20 cellular contexts compared by ENCODE assay signal in genomic region chr12:50218386-50218785, GRCh38. TPM values are rescaled to one million over a fixed set of nuclear protein-coding genes. Genes with fewer than 3 reads are reported as not detected.
A peak's percentile ranks its signal among the peaks of the same experiment; 100 is the strongest.
DNase-seq lines count a peak whose midpoint lies in the region; ATAC-seq, FAIRE-seq and TF ChIP-seq lines count a peak whose summit lies in the region.
"Had no signal": no experiment of that assay in that cellular context is flagged by ENCODE, and none has a peak within 500 bp of the region (broad histone marks: within the 10 kb centered on the region; RNA-seq: fewer than 3 reads in every experiment).

No MANE protein-coding gene starts in this region.

- no peak for ATAC-seq in HG03039 (IDR thresholded peaks at IDR 0.05; ENCODE audit: unreplicated experiment)
- ATAC-seq: HepG2; left ventricle myocardium superior; right lobe of liver; stimulated activated naive CD8-positive, alpha-beta T cell treated with anti-CD3 and anti-CD28 coated beads, Interleukin-15, Interleukin-2, amounts not matched to agents 100 U/mL and 50 U/mL, for 24 hours had no signal

- H3K9me3 Mint-ChIP-seq in astrocyte (ENCODE audit: unreplicated experiment) (no peaks in the 10 kb centered on the region), mesothelial cell of epicardium (no peaks in the 10 kb centered on the region)
- H3K9me3 Mint-ChIP-seq: activated naive CD4-positive, alpha-beta T cell treated with anti-CD3 and anti-CD28 coated beads, Interleukin-2, amount 10 ng/mL, durations not matched to agents 7 days and 5 days; CD4-positive, alpha-beta memory T cell; neural progenitor cell had no signal

- TF ChIP-seq CTCF in astrocyte (IDR thresholded peaks at IDR 0.05; ENCODE audit: insufficient read depth, low read depth, low read length) (no peak), mesothelial cell of epicardium (IDR thresholded peaks at IDR 0.05; ENCODE audit: unreplicated experiment) (no peak)

- H3K27me3 Mint-ChIP-seq in astrocyte (ENCODE audit: low read depth, unreplicated experiment) (no peaks in the 10 kb centered on the region), mesothelial cell of epicardium (ENCODE audit: low read depth) (no peaks in the 10 kb centered on the region)
- H3K27me3 Mint-ChIP-seq: activated naive CD4-positive, alpha-beta T cell treated with anti-CD3 and anti-CD28 coated beads, Interleukin-2, amount 10 ng/mL, durations not matched to agents 7 days and 5 days; CD4-positive, alpha-beta memory T cell had no signal

- H3K4me2 ChIP-seq in astrocyte (ENCODE audit: low read length), result peak overlapping the region; percentile 84
- H3K4me2 ChIP-seq: neural progenitor cell had no signal

- DNase-seq in Caki2 (ENCODE audit: low read depth), result peak; percentile 56
- peak; percentile 58 for DNase-seq in astrocyte (ENCODE audit: low read depth)
- DNase-seq in mesothelial cell of epicardium (ENCODE audit: low spot score in 2 of 2, unreplicated experiment in 2 of 2), result no peak
- no peak for DNase-seq in HUDEP-2 (lab: John Stamatoyannopoulos, UW; ENCODE audit: unreplicated experiment in 76 of 76)
- DNase-seq in NOMO-1 treated with DMSO at 0.1 percent for 48 hours (lab: John Stamatoyannopoulos, UW; ENCODE audit: unreplicated experiment), result no peak
- DNase-seq: activated naive CD4-positive, alpha-beta T cell treated with anti-CD3 and anti-CD28 coated beads, Interleukin-2, amount 10 ng/mL, durations not matched to agents 7 days and 5 days; CD4-positive, alpha-beta memory T cell; cerebellar nuclear complex; hypothalamus; left ventricle myocardium superior; NCI-H1417 treated with DMSO at 0.1 percent for 48 hours; NCI-H510A; right lobe of liver; RPMI8226; stimulated activated naive CD8-positive, alpha-beta T cell treated with anti-CD3 and anti-CD28 coated beads, Interleukin-15, Interleukin-2, amounts not matched to agents 100 U/mL and 50 U/mL, for 24 hours had no signal

- H3K27ac ChIP-seq in astrocyte (ENCODE audit: low read depth, low read length), result peak overlapping the region; percentile 67
- H3K27ac ChIP-seq: neural progenitor cell, right lobe of liver had no signal

- TF ChIP-seq RAD21 in Ishikawa (IDR thresholded peaks at IDR 0.05; ENCODE audit: low read depth), result no peak

- peaks cover 93% of the 10 kb centered on the region for H3K79me2 ChIP-seq in astrocyte (ENCODE audit: insufficient read depth, low read length)

- peak overlapping the region; percentile 35 for H3K4me3 ChIP-seq in astrocyte (ENCODE audit: insufficient read depth, low read depth, low read length)
- H3K4me3 ChIP-seq: neural progenitor cell, right lobe of liver had no signal

- no peak overlapping the region for H2AFZ ChIP-seq in astrocyte (ENCODE audit: low read depth, low read length)
- H2AFZ ChIP-seq: neural progenitor cell had no signal

- TF ChIP-seq EP300 in Ishikawa (IDR thresholded peaks at IDR 0.05; ENCODE audit: borderline replicate concordance), result no peak

- H3K4me1 ChIP-seq in astrocyte (ENCODE audit: insufficient read depth, low read length), result peaks cover 24% of the 10 kb centered on the region

- peaks cover 21% of the 10 kb centered on the region for H3K36me3 ChIP-seq in astrocyte (ENCODE audit: insufficient read depth, low read length)
- H3K36me3 ChIP-seq: neural progenitor cell, right lobe of liver had no signal

- H3K27ac Mint-ChIP-seq in astrocyte (ENCODE audit: unreplicated experiment) (peak overlapping the region; percentile 89), mesothelial cell of epicardium (peak overlapping the region; percentile 64)
- H3K27ac Mint-ChIP-seq: activated naive CD4-positive, alpha-beta T cell treated with anti-CD3 and anti-CD28 coated beads, Interleukin-2, amount 10 ng/mL, durations not matched to agents 7 days and 5 days; neural progenitor cell had no signal

- H3K4me1 Mint-ChIP-seq in astrocyte (ENCODE audit: low read depth, unreplicated experiment) (peaks cover 25% of the 10 kb centered on the region), mesothelial cell of epicardium (peaks cover 35% of the 10 kb centered on the region)

- in situ Hi-C loops in Caki2 (cut with HindIII; ENCODE audit: low pct_unique_long_range_greater_than_20kb, low sequenced_read_pairs), result no loop called here

- no peak overlapping the region for H3K4me3 Mint-ChIP-seq in astrocyte (ENCODE audit: unreplicated experiment)
- H3K4me3 Mint-ChIP-seq in mesothelial cell of epicardium, result no peak overlapping the region
- H3K4me3 Mint-ChIP-seq: activated naive CD4-positive, alpha-beta T cell treated with anti-CD3 and anti-CD28 coated beads, Interleukin-2, amount 10 ng/mL, durations not matched to agents 7 days and 5 days; neural progenitor cell had no signal

- FAIRE-seq in astrocyte (lab: Jason Lieb, UNC), result no peak
- FAIRE-seq: endothelial cell of umbilical vein, HepG2 had no signal

- peak overlapping the region; percentile 33 for H3K9ac ChIP-seq in astrocyte (ENCODE audit: low read length)
- H3K9ac ChIP-seq: neural progenitor cell had no signal

- H4K20me1 ChIP-seq in astrocyte (ENCODE audit: insufficient read depth, low read length), result peaks cover 71% of the 10 kb centered on the region

- H3K36me3 Mint-ChIP-seq in astrocyte (ENCODE audit: low read depth, unreplicated experiment) (peaks cover 21% of the 10 kb centered on the region), mesothelial cell of epicardium (peaks cover 6% of the 10 kb centered on the region)

- H3K27me3 ChIP-seq in astrocyte (ENCODE audit: insufficient read depth, low read length), result no peaks in the 10 kb centered on the region
- H3K27me3 ChIP-seq: neural progenitor cell, right lobe of liver had no signal

- H3K9me3 ChIP-seq in astrocyte (ENCODE audit: insufficient read depth, low read depth, low read length), result no peaks in the 10 kb centered on the region
- H3K9me3 ChIP-seq: right lobe of liver had no signal

TF ChIP-seq in Ishikawa, 13 proteins besides CTCF, POLR2A, EP300 and RAD21:
- TF ChIP-seq REST (IDR thresholded peaks at IDR 0.05; ENCODE audit: low read depth) (no peak), NFIC (IDR thresholded peaks at IDR 0.05) (no peak), TCF12 (IDR thresholded peaks at IDR 0.05; ENCODE audit: low read depth) (no peak), TEAD4 (IDR thresholded peaks at IDR 0.05) (0 out of 2 replicates have a peak, but pooled peaks have one; percentile 10)
- TF ChIP-seq, protein P1, sequence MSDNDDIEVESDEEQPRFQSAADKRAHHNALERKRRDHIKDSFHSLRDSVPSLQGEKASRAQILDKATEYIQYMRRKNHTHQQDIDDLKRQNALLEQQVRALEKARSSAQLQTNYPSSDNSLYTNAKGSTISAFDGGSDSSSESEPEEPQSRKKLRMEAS (IDR thresholded peaks at IDR 0.05), result no peak

RNA-seq across cellular contexts. Expression of gene CERS5, which starts 51.2 kb away (rescaled TPM):
- 47.1 and 78.6 TPM in 2 replicates for total RNA-seq in Caki2 (2014; rRNA removed; shearing (Covaris generic); ENCODE audit: low replicate concordance)
- 115 and 118 TPM in 2 replicates for total RNA-seq in astrocyte
- 70.4 to 77.1 TPM (median 75.3 TPM) in 3 replicates for total RNA-seq in mesothelial cell of epicardium

Comparison
In these comparisons a context has a peak if more than half of its experiments do, and no peak if none do; other contexts are left out.
1. DNase-seq: peak in Caki2 (single experiment) and astrocyte (single experiment); none in mesothelial cell of epicardium (0 of 2), HUDEP-2 (0 of 76) and NOMO-1 treated with DMSO at 0.1 percent for 48 hours (single experiment).